ENCODE assay signal across 31 cellular contexts in genomic region chr3:109005443-109005842, GRCh38. TPM values are rescaled to one million over a fixed set of nuclear protein-coding genes. Genes with fewer than 3 reads are reported as not detected.
"Had no signal": no experiment of that assay in that cellular context is flagged by ENCODE, and none has a peak within 500 bp of the region (broad histone marks: within the 10 kb centered on the region; RNA-seq: fewer than 3 reads in every experiment).

No MANE protein-coding gene starts in this region.

- H3K9me3 ChIP-seq: adrenal gland, body of pancreas, esophagus squamous epithelium, gastroesophageal sphincter, heart right ventricle had no signal

- H3K27ac Mint-ChIP-seq: activated naive CD4-positive, alpha-beta T cell treated with anti-CD3 and anti-CD28 coated beads, Interleukin-2, amount 10 ng/mL, durations not matched to agents 7 days and 5 days; activated naive CD4-positive, alpha-beta T cell treated with anti-CD3 and anti-CD28 coated beads, Interleukin-2, amount 50 U/mL, for 72 hours; activated T-helper 1 cell treated with anti-CD3 and anti-CD28 coated beads, Interleukin-12 subunit alpha, Interleukin-12 subunit beta, Interleukin-2, Interleukin-4 antibody, amounts not matched to agents 30 ng/mL and 10 ng/mL and 1 ng/mL, durations not matched to agents 14 hours and 24 hours and 36 hours; activated T-helper 2 cell treated with anti-CD3 and anti-CD28 coated beads, Interferon-gamma antibody, Interleukin-2, Interleukin-4, amounts not matched to agents 10 μg/mL and 5 μg/mL and 100 μg/mL, durations not matched to agents 14 hours and 24 hours and 36 hours had no signal

- H3K9me3 Mint-ChIP-seq: activated naive CD4-positive, alpha-beta T cell treated with anti-CD3 and anti-CD28 coated beads, Interleukin-2, amount 10 ng/mL, durations not matched to agents 7 days and 5 days; activated naive CD4-positive, alpha-beta T cell treated with anti-CD3 and anti-CD28 coated beads, Interleukin-2, amount 50 U/mL, for 72 hours; activated T-helper 1 cell treated with anti-CD3 and anti-CD28 coated beads, Interleukin-12 subunit alpha, Interleukin-12 subunit beta, Interleukin-2, Interleukin-4 antibody, amounts not matched to agents 30 ng/mL and 10 ng/mL and 1 ng/mL, durations not matched to agents 14 hours and 24 hours and 36 hours; activated T-helper 2 cell treated with anti-CD3 and anti-CD28 coated beads, Interferon-gamma antibody, Interleukin-2, Interleukin-4, amounts not matched to agents 10 μg/mL and 5 μg/mL and 100 μg/mL, durations not matched to agents 14 hours and 24 hours and 36 hours had no signal

- ATAC-seq: activated naive CD4-positive, alpha-beta T cell treated with anti-CD3 and anti-CD28 coated beads, Interleukin-2, amount 50 U/mL, for 72 hours; body of pancreas; gastroesophageal sphincter; heart right ventricle had no signal

- H3K36me3 ChIP-seq: adrenal gland, esophagus squamous epithelium, gastroesophageal sphincter, heart right ventricle had no signal

- H3K36me3 Mint-ChIP-seq: activated naive CD4-positive, alpha-beta T cell treated with anti-CD3 and anti-CD28 coated beads, Interleukin-2, amount 10 ng/mL, durations not matched to agents 7 days and 5 days; activated naive CD4-positive, alpha-beta T cell treated with anti-CD3 and anti-CD28 coated beads, Interleukin-2, amount 50 U/mL, for 72 hours had no signal

- H3K4me3 Mint-ChIP-seq: activated naive CD4-positive, alpha-beta T cell treated with anti-CD3 and anti-CD28 coated beads, Interleukin-2, amount 10 ng/mL, durations not matched to agents 7 days and 5 days; activated T-helper 1 cell treated with anti-CD3 and anti-CD28 coated beads, Interleukin-12 subunit alpha, Interleukin-12 subunit beta, Interleukin-2, Interleukin-4 antibody, amounts not matched to agents 30 ng/mL and 10 ng/mL and 1 ng/mL, durations not matched to agents 14 hours and 24 hours and 36 hours had no signal

- H3K4me3 ChIP-seq: adrenal gland, body of pancreas, esophagus squamous epithelium, gastroesophageal sphincter, heart right ventricle had no signal

- DNase-seq: activated CD4-positive, alpha-beta T cell treated with anti-CD3 and anti-CD28 coated beads for 48 hours; activated CD4-positive, alpha-beta T cell treated with anti-CD3 and anti-CD28 coated beads, Interleukin-2, amount 50 U/mL, for 1 hour; activated CD4-positive, alpha-beta T cell treated with anti-CD3 and anti-CD28 coated beads, Interleukin-2, amount 50 U/mL, for 48 hours; activated gamma-delta T cell; activated naive CD4-positive, alpha-beta T cell; activated naive CD4-positive, alpha-beta T cell treated with anti-CD3 and anti-CD28 coated beads, Interleukin-2, amount 10 ng/mL, durations not matched to agents 7 days and 5 days; activated T-cell treated with anti-CD3 and anti-CD28 coated beads, Interleukin-2, amount 50 U/mL, for 1 hour; activated T-cell treated with anti-CD3 and anti-CD28 coated beads, Interleukin-2, amount 50 U/mL, for 48 hours; adrenal gland; amygdala; aorta; body of pancreas; caudate nucleus; cortex of kidney; dermis blood vessel endothelial cell; effector CD4-positive, alpha-beta T cell; esophagus squamous epithelium; foreskin melanocyte; heart right ventricle had no signal

- H3K4me1 ChIP-seq: adrenal gland, body of pancreas, esophagus squamous epithelium, gastroesophageal sphincter, heart right ventricle had no signal

- H3K4me1 Mint-ChIP-seq: activated naive CD4-positive, alpha-beta T cell treated with anti-CD3 and anti-CD28 coated beads, Interleukin-2, amount 10 ng/mL, durations not matched to agents 7 days and 5 days had no signal

- H3K27me3 Mint-ChIP-seq: activated naive CD4-positive, alpha-beta T cell treated with anti-CD3 and anti-CD28 coated beads, Interleukin-2, amount 10 ng/mL, durations not matched to agents 7 days and 5 days had no signal

- H3K27me3 ChIP-seq: adrenal gland, body of pancreas, esophagus squamous epithelium, gastroesophageal sphincter, heart right ventricle had no signal

- H3K27ac ChIP-seq: adrenal gland, body of pancreas, epithelial cell of prostate, esophagus squamous epithelium, gastroesophageal sphincter, heart right ventricle had no signal

RNA-seq across cellular contexts. Expression of gene GUCA1C, which starts 51.8 kb away (rescaled TPM):
- total RNA-seq: activated naive CD4-positive, alpha-beta T cell treated with anti-CD3 and anti-CD28 coated beads, Interleukin-2, amount 50 U/mL, for 72 hours; activated T-helper 1 cell treated with anti-CD3 and anti-CD28 coated beads, Interleukin-12 subunit alpha, Interleukin-12 subunit beta, Interleukin-2, Interleukin-4 antibody, amounts not matched to agents 30 ng/mL and 10 ng/mL and 1 ng/mL, durations not matched to agents 14 hours and 24 hours and 36 hours; activated T-helper 2 cell treated with anti-CD3 and anti-CD28 coated beads, Interferon-gamma antibody, Interleukin-2, Interleukin-4, amounts not matched to agents 10 μg/mL and 5 μg/mL and 100 μg/mL, durations not matched to agents 14 hours and 24 hours and 36 hours; adrenal gland; aorta; chondrocyte; dermis blood vessel endothelial cell; endothelial cell of umbilical vein; esophagus squamous epithelium; fibroblast of lung; fibroblast of villous mesenchyme; gastroesophageal sphincter; glomerular endothelial cell; T-helper 1 cell treated with Interleukin-12 subunit alpha and Interleukin-12 subunit beta and Interleukin-4 antibody, amounts not matched to agents 30 ng/mL and 1 ng/mL, for 36 hours had no signal
- polyA plus RNA-seq: aorta, endothelial cell of umbilical vein, esophagus, fibroblast of lung, heart right ventricle had no signal
